ENCODE assay signal across 8 cellular contexts in genomic region chr21:39379986-39380891, GRCh38. TPM values are rescaled to one million over a fixed set of nuclear protein-coding genes. Genes with fewer than 3 reads are reported as not detected.
A peak's percentile ranks its signal among the peaks of the same experiment; 100 is the strongest.
DNase-seq lines count a peak whose midpoint lies in the region; ATAC-seq and FAIRE-seq lines count a peak whose summit lies in the region.

No MANE protein-coding gene starts in this region.

- FAIRE-seq in HTR-8/SVneo (lab: Jason Lieb, UNC), result peak; percentile 42

- peak; percentile 98 for ATAC-seq in GM21381 (IDR thresholded peaks at IDR 0.05; ENCODE audit: unreplicated experiment)

- H3K9ac ChIP-seq in endocrine pancreas (ENCODE audit: control insufficient read depth, insufficient read depth, low read length), result peak overlapping the region; percentile 89

- H3K4me1 ChIP-seq in endocrine pancreas (ENCODE audit: control insufficient read depth, insufficient read depth, low read length), result no peaks in the 10 kb centered on the region

- peak overlapping the region; percentile 72 for H3K4me3 ChIP-seq in endocrine pancreas (ENCODE audit: control insufficient read depth, insufficient read depth, low read length)

- no peaks in the 10 kb centered on the region for H3K36me3 ChIP-seq in endocrine pancreas (ENCODE audit: control insufficient read depth, insufficient read depth, low read length)

- no peaks in the 10 kb centered on the region for H3K9me3 ChIP-seq in endocrine pancreas (ENCODE audit: control insufficient read depth, low read length)

- peak; percentile 90 for DNase-seq in COR-L47 (lab: John Stamatoyannopoulos, UW)
- DNase-seq in HTR-8/SVneo (ENCODE audit: insufficient read length, low spot score), result peak; percentile 94
- DNase-seq in NOMO-1 treated with DMSO at 0.1 percent for 48 hours (lab: John Stamatoyannopoulos, UW; ENCODE audit: unreplicated experiment), result peak; percentile 88
- DNase-seq in activated CD8-positive, alpha-beta memory T cell treated with anti-CD3 and anti-CD28 coated beads, Interleukin-2, amount 50 U/mL, for 1 hour (ENCODE audit: extremely low read depth), result peak; percentile 64
- DNase-seq in mesenteric fat pad (ENCODE audit: low spot score), result peak; percentile 99
- DNase-seq in stimulated activated CD8-positive, alpha-beta memory T cell treated with anti-CD3 and anti-CD28 coated beads, Interleukin-15, amount 100 ng/mL, for 1 hour (ENCODE audit: low read depth), result peak; percentile 67

- H3K27me3 ChIP-seq in endocrine pancreas (ENCODE audit: control insufficient read depth, insufficient read depth, low read length), result no peaks in the 10 kb centered on the region

RNA-seq across cellular contexts. Expression of gene HMGN1, which starts 31.4 kb away (rescaled TPM):
- 88.1 TPM for total RNA-seq in mesenteric fat pad

Comparison
In these comparisons a context has a peak if more than half of its experiments do, and no peak if none do; other contexts are left out.
1. Peak in every context shown above with its lines: DNase-seq, ATAC-seq and H3K4me3 ChIP-seq.